In genomic region chr16:12391974-12392373, GRCh38 we compare ENCODE assay signal across 20 cellular contexts.
DNase-seq lines count a peak whose midpoint lies in the region; ATAC-seq, FAIRE-seq and TF ChIP-seq lines count a peak whose summit lies in the region.
"Had no signal": no experiment of that assay in that cellular context is flagged by ENCODE, and none has a peak within 500 bp of the region (broad histone marks: within the 10 kb centered on the region; RNA-seq: fewer than 3 reads in every experiment).

No MANE protein-coding gene starts in this region.

- in situ Hi-C loops in HepG2 (cut with HindIII; ENCODE audit: extremely low pct_ligation_motif_present, low pct_unique_long_range_greater_than_20kb) = no loop called here

- H3K4me2 ChIP-seq in HepG2 (ENCODE audit: low read depth, low read length) = no peak overlapping the region
- H3K4me2 ChIP-seq: GM23338 had no signal

- H2AFZ ChIP-seq in HepG2 (ENCODE audit: low read length) = no peak overlapping the region
- H2AFZ ChIP-seq: GM23338 had no signal

- H3K27me3 ChIP-seq in HepG2 (ENCODE audit: control insufficient read depth in 1 of 2, insufficient read depth in 2 of 2, low read length in 2 of 2) (no peaks in the 10 kb centered on the region), right lobe of liver (no peaks in the 10 kb centered on the region), suprapubic skin (no peaks in the 10 kb centered on the region), upper lobe of left lung (no peaks in the 10 kb centered on the region)

- no peak for TF ChIP-seq RAD21 in HepG2 (CRISPR knock-in tag; IDR thresholded peaks at IDR 0.05)

- FAIRE-seq in HepG2 (lab: Jason Lieb, UNC) = peak; percentile 18
- FAIRE-seq: A204.1 had no signal

- DNase-seq in HepG2 (ENCODE audit: low spot score) = no peak
- no peak for DNase-seq in right lobe of liver
- peak; percentile 16 for DNase-seq in fibroblast of villous mesenchyme (ENCODE audit: low read depth)
- no peak for DNase-seq in suprapubic skin (ENCODE audit: low spot score in 2 of 2)
- DNase-seq in activated CD4-positive, alpha-beta T cell treated with anti-CD3 and anti-CD28 coated beads, Interleukin-2, amount 50 U/mL, for 4 hours = no peak
- DNase-seq in caudate nucleus (lab: John Stamatoyannopoulos, UW) = no peak
- no peak for DNase-seq in upper lobe of left lung
- no peak for DNase-seq in stimulated activated CD4-positive, alpha-beta T cell treated with anti-CD3 and anti-CD28 coated beads, Interleukin-15, amount 100 ng/mL, for 24 hours
- DNase-seq: CD4-positive, alpha-beta memory T cell; DMS153; GDM1; NCI-H1105; NCI-H2081; NCI-H226; NCI-H526; PC-3; SIG-M5 had no signal

- CTCF ChIA-PET in HepG2 (lab: Yijun Ruan, JAX; ENCODE audit: low intra/inter-chr PET ratio, low total read pairs) = no interaction called here

- TF ChIP-seq EP300 in HepG2 (IDR thresholded peaks at IDR 0.05; ENCODE audit: low read depth in 2 of 2, low read length in 2 of 2) (no peak), HepG2 (CRISPR knock-in tag; IDR thresholded peaks at IDR 0.05; ENCODE audit: borderline replicate concordance) (no peak), suprapubic skin (IDR thresholded peaks at IDR 0.05) (no peak), upper lobe of left lung (IDR thresholded peaks at IDR 0.05) (no peak)

- TF ChIP-seq CTCF in HepG2 (CRISPR knock-in tag; IDR thresholded peaks at IDR 0.05) = no peak
- no peak for TF ChIP-seq CTCF in right lobe of liver (IDR thresholded peaks at IDR 0.05)
- no peak for TF ChIP-seq CTCF in fibroblast of villous mesenchyme (IDR thresholded peaks at IDR 0.05; ENCODE audit: insufficient read depth, low read depth, low read length)
- no peak for TF ChIP-seq CTCF in suprapubic skin (IDR thresholded peaks at IDR 0.05)
- no peak for TF ChIP-seq CTCF in upper lobe of left lung (IDR thresholded peaks at IDR 0.05)

- no peaks in the 10 kb centered on the region for H4K20me1 ChIP-seq in HepG2 (ENCODE audit: insufficient read depth, low read length)

- no peak for TF ChIP-seq POLR2A in HepG2 (IDR thresholded peaks at IDR 0.05; ENCODE audit: insufficient read depth in 1 of 2, low read depth in 2 of 2, low read length in 2 of 2)
- TF ChIP-seq POLR2A in right lobe of liver (IDR thresholded peaks at IDR 0.05) = no peak
- no peak for TF ChIP-seq POLR2A in suprapubic skin (IDR thresholded peaks at IDR 0.05)
- TF ChIP-seq POLR2A in upper lobe of left lung (IDR thresholded peaks at IDR 0.05) = no peak

- no peaks in the 10 kb centered on the region for H3K79me2 ChIP-seq in HepG2 (ENCODE audit: insufficient read depth, low read length)

- H3K27ac ChIP-seq in HepG2 (ENCODE audit: extremely low read length, insufficient read depth, low read length) (no peak overlapping the region), right lobe of liver (no peak overlapping the region), suprapubic skin (peak overlapping the region; percentile 47), caudate nucleus (ENCODE audit: low read depth, low read length) (no peak overlapping the region), upper lobe of left lung (no peak overlapping the region)

- intact Hi-C loops in HepG2 (cut with micrococcal nuclease; ENCODE audit: unreplicated experiment) (no loop called here), right lobe of liver (cut with DNase I) (no loop called here)

- no peaks in the 10 kb centered on the region for H3K9me3 ChIP-seq in HepG2 (ENCODE audit: low read length)
- H3K9me3 ChIP-seq in right lobe of liver = no peaks in the 10 kb centered on the region
- no peaks in the 10 kb centered on the region for H3K9me3 ChIP-seq in suprapubic skin
- H3K9me3 ChIP-seq in upper lobe of left lung = no peaks in the 10 kb centered on the region

- no TSS peak for BruUV-seq in HepG2 (replicated peaks; lab: Mats Ljungman, UMichigan)

- no peak for ATAC-seq in HepG2
- no peak for ATAC-seq in right lobe of liver
- ATAC-seq in upper lobe of left lung (ENCODE audit: low FRiP score in 2 of 2) = no peak
- ATAC-seq: GM23338, HCT116, PC-3 had no signal

- H3K4me1 ChIP-seq in HepG2 (ENCODE audit: insufficient read depth, low read length) (no peaks in the 10 kb centered on the region), right lobe of liver (no peaks in the 10 kb centered on the region), suprapubic skin (peaks cover 2% of the 10 kb centered on the region), upper lobe of left lung (no peaks in the 10 kb centered on the region)

- POLR2A ChIA-PET in HepG2 (lab: Yijun Ruan, JAX) = interaction anchor here (1.4 kb wide), 1 partner anchor 15 kb away, joined by 3 read pairs; no protein-coding TSS in a partner anchor

- H3K36me3 ChIP-seq in HepG2 (replicated peaks in 1 of 2; ENCODE audit: control insufficient read depth in 1 of 2, insufficient read depth in 2 of 2, low read length in 2 of 2) (no peaks in the 10 kb centered on the region), right lobe of liver (no peaks in the 10 kb centered on the region), suprapubic skin (no peaks in the 10 kb centered on the region), upper lobe of left lung (no peaks in the 10 kb centered on the region)

- H3K4me3 ChIP-seq in HepG2 (replicated peaks in 1 of 3; ENCODE audit: insufficient read depth in 1 of 3, low read depth in 2 of 3, low read length in 3 of 3) (no peak overlapping the region), right lobe of liver (no peak overlapping the region), fibroblast of villous mesenchyme (ENCODE audit: low read depth, low read length) (no peak overlapping the region), suprapubic skin (no peak overlapping the region), upper lobe of left lung (no peak overlapping the region)
- H3K4me3 ChIP-seq: GM23338 had no signal

- H3K9ac ChIP-seq in HepG2 (ENCODE audit: insufficient read depth, low read depth, low read length) = no peak overlapping the region

- 84% methylated on average over 5 of the region's 5 CpGs for WGBS in HepG2 (ENCODE audit: low lambda C conversion rate)
- 92% methylated on average over 5 of the region's 5 CpGs for WGBS in right lobe of liver (ENCODE audit: insufficient coverage, low coverage, low lambda C conversion rate, missing lambda C conversion rate)
- WGBS in suprapubic skin = 92% methylated on average over 5 of the region's 5 CpGs
- 96 to 97% methylated on average over 5 of the region's 5 CpGs for WGBS in upper lobe of left lung, 2 donors

TF ChIP-seq in HepG2, 621 proteins besides CTCF, POLR2A, EP300 and RAD21:
- TF ChIP-seq KDM5B (CRISPR knock-in tag; IDR thresholded peaks at IDR 0.05; ENCODE audit: borderline replicate concordance) (no peak), ZNF414 (CRISPR knock-in tag; IDR thresholded peaks at IDR 0.05) (no peak), RELA (CRISPR knock-in tag; IDR thresholded peaks at IDR 0.05) (no peak), GATA4 (IDR thresholded peaks at IDR 0.05; ENCODE audit: borderline replicate concordance, low read depth) (no peak), DBP (CRISPR knock-in tag; IDR thresholded peaks at IDR 0.05; ENCODE audit: not compliant biosample characterization) (no peak), U2AF2 (IDR thresholded peaks at IDR 0.05; ENCODE audit: low read depth, low read length) (no peak), GMEB2 (CRISPR knock-in tag; IDR thresholded peaks at IDR 0.05; ENCODE audit: low read depth) (no peak), ZNF75D (CRISPR knock-in tag; IDR thresholded peaks at IDR 0.05; ENCODE audit: borderline replicate concordance) (no peak), ZNF44 (CRISPR knock-in tag; IDR thresholded peaks at IDR 0.05) (no peak)
